ENCODE assay signal across 22 cellular contexts in genomic region chr4:25238052-25238451, GRCh38.
"Had no signal": no experiment of that assay in that cellular context is flagged by ENCODE, and none has a peak within 500 bp of the region (broad histone marks: within the 10 kb centered on the region; RNA-seq: fewer than 3 reads in every experiment).

No MANE protein-coding gene starts in this region.

- H3K27me3 Mint-ChIP-seq: stimulated activated naive B cell treated with anti-CD40 and anti-IgM and Interleukin-4, amounts not matched to agents 10 μg/mL and 1 μg/mL and 100 μg/mL, for 72 hours had no signal

- H3K9me3 ChIP-seq: body of pancreas had no signal

- FAIRE-seq: colon, kidney had no signal

- DNase-seq: activated CD4-positive, alpha-beta T cell treated with anti-CD3 and anti-CD28 coated beads, Interleukin-2, amount 50 U/mL, for 4 hours; activated naive CD4-positive, alpha-beta T cell treated with anti-CD3 and anti-CD28 coated beads, Interleukin-2, amount 50 U/mL, for 16 hours; activated T-cell treated with anti-CD3 and anti-CD28 coated beads for 4 hours; body of pancreas; dorsolateral prefrontal cortex; foreskin melanocyte; glutamatergic neuron; hypothalamus; kidney; sigmoid colon; spleen; stimulated activated CD4-positive, alpha-beta T cell treated with anti-CD3 and anti-CD28 coated beads, Interleukin-4, amount 100 ng/mL, for 4 hours; stimulated activated naive B cell treated with anti-CD40 and anti-IgM and Interleukin-4, amounts not matched to agents 10 μg/mL and 1 μg/mL and 100 μg/mL, for 72 hours; substantia nigra; T1000; tibial artery had no signal

- H3K27ac ChIP-seq: body of pancreas, dorsolateral prefrontal cortex, epithelial cell of prostate, sigmoid colon, SK-N-MC, spleen, tibial artery had no signal

- H3K4me3 ChIP-seq: body of pancreas, dorsolateral prefrontal cortex, lung, sigmoid colon, SK-N-MC, spleen, tibial artery had no signal

- ATAC-seq: body of pancreas; left lobe of liver; stimulated activated naive B cell treated with anti-CD40 and anti-IgM and Interleukin-4, amounts not matched to agents 10 μg/mL and 1 μg/mL and 100 μg/mL, for 72 hours had no signal

- H3K4me3 Mint-ChIP-seq: nephron; stimulated activated naive B cell treated with anti-CD40 and anti-IgM and Interleukin-4, amounts not matched to agents 10 μg/mL and 1 μg/mL and 100 μg/mL, for 72 hours had no signal

- H3K36me3 ChIP-seq: sigmoid colon, spleen, tibial artery had no signal

- H3K27ac Mint-ChIP-seq: nephron; stimulated activated naive B cell treated with anti-CD40 and anti-IgM and Interleukin-4, amounts not matched to agents 10 μg/mL and 1 μg/mL and 100 μg/mL, for 72 hours had no signal

- H3K27me3 ChIP-seq: body of pancreas, dorsolateral prefrontal cortex, sigmoid colon, spleen, tibial artery had no signal
